Comparison of ENCODE assay signal across 8 cellular contexts in genomic region chr1:222713091-222714012, GRCh38. TPM values are rescaled to one million over a fixed set of nuclear protein-coding genes. Genes with fewer than 3 reads are reported as not detected.
DNase-seq lines count a peak whose midpoint lies in the region; ATAC-seq and TF ChIP-seq lines count a peak whose summit lies in the region.

No MANE protein-coding gene starts in this region.

- no peaks in the 10 kb centered on the region for H3K27me3 ChIP-seq in colonic mucosa

- peak overlapping the region; percentile 63 for H3K4me3 ChIP-seq in colonic mucosa

- H3K9ac ChIP-seq in colonic mucosa (ENCODE audit: low read depth in 2 of 2, low read length in 2 of 2) = peak overlapping the region; percentile 84 to 97

- intact Hi-C loops in colonic mucosa (cut with DNase I) (loop anchor here (5.0 kb wide), 1 partner anchor 61 kb away; no protein-coding TSS in a partner anchor), left colon (cut with DNase I, micrococcal nuclease) (loop anchor here in 1 of 2 donors (5.0 kb wide), 1 partner anchor 71 kb away; no protein-coding TSS in a partner anchor)

- TF ChIP-seq CTCF in colonic mucosa (IDR thresholded peaks at IDR 0.05) = no peak

- H3K36me3 ChIP-seq in colonic mucosa = peaks cover 4% of the 10 kb centered on the region

- peak; percentile 79 for ATAC-seq in GM19324 (IDR thresholded peaks at IDR 0.05; ENCODE audit: low FRiP score, unreplicated experiment)
- ATAC-seq in HG03460 (IDR thresholded peaks at IDR 0.05; ENCODE audit: unreplicated experiment) = peak; percentile 64
- peak; percentile 83 for ATAC-seq in left colon

- DNase-seq in C1 segment of cervical spinal cord (lab: John Stamatoyannopoulos, UW) (peak; percentile 49 to 95 (median 92)), NCI-H524 treated with DMSO at 0.1 percent for 48 hours (lab: John Stamatoyannopoulos, UW) (peak; percentile 65), colonic mucosa (peak; percentile 96), left colon (peak; percentile 94 to 95)
- DNase-seq in activated CD4-positive, alpha-beta T cell treated with anti-CD3 and anti-CD28 coated beads for 48 hours = peak; percentile 92
- DNase-seq in stimulated activated CD4-positive, alpha-beta T cell treated with anti-CD3 and anti-CD28 coated beads, Interleukin-1b, Interleukin-23, amount 100 ng/mL, for 48 hours = peak; percentile 89

- H3K9me3 ChIP-seq in colonic mucosa = no peaks in the 10 kb centered on the region

- H3K27ac ChIP-seq in colonic mucosa = peak overlapping the region; percentile 98

- no peaks in the 10 kb centered on the region for H3K4me1 ChIP-seq in colonic mucosa

RNA-seq across cellular contexts. Expression of gene BROX, which starts 1.0 kb away (rescaled TPM):
- 10 to 100 TPM; 56.8 to 79.8 TPM for total RNA-seq in colonic mucosa
- 10 to 100 TPM; 65.9 to 71.4 TPM for total RNA-seq in left colon

RNA-seq across cellular contexts. Expression of gene AIDA, which starts 1.1 kb away (rescaled TPM):
- total RNA-seq in colonic mucosa (10 to 100 TPM; 36.0 to 44.1 TPM), left colon (10 to 100 TPM; 30.6 to 41.2 TPM)

RNA-seq across cellular contexts. Expression of gene FAM177B, which starts 23.6 kb away (rescaled TPM):
- 10 to 100 TPM in 1 of 2 donors, 1 to 10 TPM in 1; 8.5 to 19.5 TPM for total RNA-seq in colonic mucosa
- 10 to 100 TPM; 17.8 to 19.1 TPM for total RNA-seq in left colon

Comparison
In these comparisons a context has a peak if more than half of its experiments do, and no peak if none do; other contexts are left out.
1. Peak in every context shown above with its lines: DNase-seq, ATAC-seq, H3K4me3 ChIP-seq and H3K27ac ChIP-seq.